1 cellular context compared by ENCODE assay signal in the genomic region with DNA sequence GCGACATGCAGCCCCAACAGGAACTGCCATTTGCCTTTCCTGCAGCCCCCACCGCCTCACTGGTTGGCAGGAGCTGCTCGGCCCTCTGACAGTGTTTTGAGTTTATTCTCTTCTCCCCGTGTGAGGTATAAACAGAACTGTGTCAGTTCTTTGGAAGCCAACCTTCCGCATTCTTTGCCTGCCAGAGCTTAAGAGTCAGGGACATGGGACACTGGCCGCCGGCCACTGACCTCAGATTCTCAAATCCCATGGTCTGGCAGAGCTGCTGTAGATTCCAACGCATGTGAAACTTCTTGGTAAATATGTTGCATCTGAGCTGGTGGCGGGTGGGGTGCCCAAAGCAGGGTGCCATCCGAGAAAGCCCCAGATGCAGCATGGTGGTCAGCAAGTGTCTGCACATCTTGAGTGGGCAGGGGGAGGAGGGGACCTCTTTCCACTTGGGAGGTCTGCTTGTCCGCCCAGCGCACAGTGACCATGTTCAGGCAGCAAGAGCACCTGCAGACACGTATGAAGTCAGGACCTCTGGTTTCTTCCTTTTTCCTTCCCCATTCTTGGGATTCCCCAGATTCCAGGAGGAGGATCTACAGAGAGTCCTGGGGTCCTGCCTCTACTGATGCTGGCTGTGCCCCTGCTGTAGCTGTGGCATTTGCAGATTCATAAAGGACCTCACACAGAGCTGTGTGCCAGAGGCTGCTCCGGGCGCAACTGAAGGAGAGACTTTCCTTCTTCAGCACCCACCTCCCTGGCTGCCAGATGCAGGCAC.
TF ChIP-seq lines count a peak whose summit lies in the region.

No MANE protein-coding gene starts in this region.

TF ChIP-seq in GM23338, 12 proteins besides CTCF, POLR2A, EP300 and RAD21 (continued from another document):
- no peak for TF ChIP-seq ZNF462 (CRISPR knock-in tag; IDR thresholded peaks at IDR 0.05)
- no peak for TF ChIP-seq EZH2phosphoT487 (IDR thresholded peaks at IDR 0.05; ENCODE audit: unreplicated experiment)
- TF ChIP-seq EZH2 (IDR thresholded peaks at IDR 0.05; ENCODE audit: low read depth, unreplicated experiment): no peak
- no peak for TF ChIP-seq ZNF331 (CRISPR knock-in tag; IDR thresholded peaks at IDR 0.05; ENCODE audit: low read depth)
- no peak for TF ChIP-seq ETS1 (IDR thresholded peaks at IDR 0.05)
- no peak for TF ChIP-seq POLR2AphosphoS5 (IDR thresholded peaks at IDR 0.05; ENCODE audit: low read depth)
- no peak for TF ChIP-seq STAT1 (IDR thresholded peaks at IDR 0.05; ENCODE audit: unreplicated experiment)
- no peak for TF ChIP-seq REST (IDR thresholded peaks at IDR 0.05; ENCODE audit: unreplicated experiment)
TF ChIP-seq in GM23338: peak in this region for 0.
